In genomic region chrX:51894697-51895336, GRCh38 we compare ENCODE assay signal across 8 cellular contexts. TPM values are rescaled to one million over a fixed set of nuclear protein-coding genes. Genes with fewer than 3 reads are reported as not detected.
DNase-seq lines count a peak whose midpoint lies in the region; ATAC-seq and TF ChIP-seq lines count a peak whose summit lies in the region.

No MANE protein-coding gene starts in this region.

- no peaks in the 10 kb centered on the region for H3K9me3 Mint-ChIP-seq in CD8-positive, alpha-beta memory T cell
- H3K9me3 Mint-ChIP-seq in activated naive CD8-positive, alpha-beta T cell treated with anti-CD3 and anti-CD28 coated beads for 36 hours = no peaks in the 10 kb centered on the region

- peak overlapping the region in 5 of 8 donors; percentile 30 to 89 (median 79) for H3K27ac Mint-ChIP-seq in CD8-positive, alpha-beta memory T cell
- H3K27ac Mint-ChIP-seq in activated naive CD8-positive, alpha-beta T cell treated with anti-CD3 and anti-CD28 coated beads for 36 hours = peak overlapping the region; percentile 85

- no peaks in the 10 kb centered on the region for H3K27me3 ChIP-seq in CD8-positive, alpha-beta memory T cell (ENCODE audit: insufficient read depth, low read length, poor library complexity, severe bottlenecking)
- H3K27me3 ChIP-seq in hepatocyte (no peaks in the 10 kb centered on the region), sigmoid colon (peaks cover 0 to 2% (median 0%) of the 10 kb centered on the region in 3 donors)

- peak overlapping the region; percentile 86 to 97 (median 90) for H3K4me3 Mint-ChIP-seq in CD8-positive, alpha-beta memory T cell
- peak overlapping the region; percentile 93 for H3K4me3 Mint-ChIP-seq in activated naive CD8-positive, alpha-beta T cell treated with anti-CD3 and anti-CD28 coated beads for 36 hours

- H3K4me2 ChIP-seq in hepatocyte = peak overlapping the region; percentile 88

- no peak for TF ChIP-seq EP300 in sigmoid colon (IDR thresholded peaks at IDR 0.05)

- POLR2A ChIA-PET in CD8-positive, alpha-beta memory T cell (lab: Charles Lee) = no interaction called here

- no peak overlapping the region for H3K27ac ChIP-seq in CD8-positive, alpha-beta memory T cell (ENCODE audit: low read depth, low read length)
- H3K27ac ChIP-seq in hepatocyte (peak overlapping the region; percentile 88), sigmoid colon (peak overlapping the region; percentile 83 to 88 (median 85))

- intact Hi-C loops in sigmoid colon (cut with DNase I) = loop anchor here (2.0 to 10.0 kb wide), 3 partner anchors 150 to 1080 kb away; partner anchors contain the start of genes GSPT2 and SHROOM4

- peaks cover 5 to 33% (median 16%) of the 10 kb centered on the region in 3 donors for H3K4me1 Mint-ChIP-seq in CD8-positive, alpha-beta memory T cell
- H3K4me1 Mint-ChIP-seq in activated naive CD8-positive, alpha-beta T cell treated with anti-CD3 and anti-CD28 coated beads for 36 hours = peaks cover 15% of the 10 kb centered on the region

- peaks cover 0 to 31% (median 5%) of the 10 kb centered on the region in 3 donors for H3K36me3 Mint-ChIP-seq in CD8-positive, alpha-beta memory T cell
- peaks cover 7% of the 10 kb centered on the region for H3K36me3 Mint-ChIP-seq in activated naive CD8-positive, alpha-beta T cell treated with anti-CD3 and anti-CD28 coated beads for 36 hours

- DNase-seq in CD8-positive, alpha-beta memory T cell = peak in 1 of 5 donors; percentile 31
- DNase-seq in activated naive CD8-positive, alpha-beta T cell treated with anti-CD3 and anti-CD28 coated beads for 36 hours = peak; percentile 31
- DNase-seq in hepatocyte (ENCODE audit: low spot score) = peak; percentile 18
- peak; percentile 68 for DNase-seq in sigmoid colon
- DNase-seq in stimulated activated CD8-positive, alpha-beta memory T cell treated with anti-CD3 and anti-CD28 coated beads, Interleukin-4, amount 100 ng/mL, for 48 hours = no peak

- no peak overlapping the region for H2AFZ ChIP-seq in hepatocyte

- no peaks in the 10 kb centered on the region for H3K9me2 ChIP-seq in hepatocyte (replicated peaks; ENCODE audit: insufficient read depth)

- no peaks in the 10 kb centered on the region for H3K36me3 ChIP-seq in CD8-positive, alpha-beta memory T cell (ENCODE audit: insufficient read depth, low read length)
- H3K36me3 ChIP-seq in hepatocyte (replicated peaks; ENCODE audit: insufficient read depth, low read depth) = no peaks in the 10 kb centered on the region
- H3K36me3 ChIP-seq in sigmoid colon = peaks cover 0 to 32% (median 3%) of the 10 kb centered on the region in 4 donors

- no peak overlapping the region for H3K4me3 ChIP-seq in CD8-positive, alpha-beta memory T cell (ENCODE audit: low read length)
- H3K4me3 ChIP-seq in hepatocyte (peak overlapping the region; percentile 75), sigmoid colon (peak overlapping the region; percentile 43 to 59 (median 55))

- 56% methylated on average over 23 of the region's 25 CpGs for WGBS in hepatocyte (ENCODE audit: low lambda C conversion rate, missing lambda C conversion rate)
- WGBS in sigmoid colon, 2 donors = 8 to 26% methylated on average over 25 of the region's 25 CpGs

- H3K27me3 Mint-ChIP-seq in CD8-positive, alpha-beta memory T cell = peaks cover 0 to 2% of the 10 kb centered on the region in 2 donors
- no peaks in the 10 kb centered on the region for H3K27me3 Mint-ChIP-seq in activated naive CD8-positive, alpha-beta T cell treated with anti-CD3 and anti-CD28 coated beads for 36 hours

- H4K20me1 ChIP-seq in hepatocyte (ENCODE audit: insufficient read depth, poor library complexity, severe bottlenecking) = peaks cover 39% of the 10 kb centered on the region

- H3K79me2 ChIP-seq in hepatocyte = peaks cover 35% of the 10 kb centered on the region

- peaks cover 7% of the 10 kb centered on the region for H3K4me1 ChIP-seq in CD8-positive, alpha-beta memory T cell (ENCODE audit: insufficient read depth, low read length)
- H3K4me1 ChIP-seq in hepatocyte (ENCODE audit: insufficient read depth) = peaks cover 7% of the 10 kb centered on the region
- H3K4me1 ChIP-seq in sigmoid colon = peaks cover 0 to 21% (median 13%) of the 10 kb centered on the region in 4 donors

- TF ChIP-seq CTCF in hepatocyte (IDR thresholded peaks at IDR 0.05; ENCODE audit: poor library complexity) (no peak), sigmoid colon (IDR thresholded peaks at IDR 0.05) (no peak)

- ATAC-seq in HG03520 (IDR thresholded peaks at IDR 0.05; ENCODE audit: unreplicated experiment) = peak; percentile 50
- no peak for ATAC-seq in GM19328 (IDR thresholded peaks at IDR 0.05; ENCODE audit: unreplicated experiment)

- no peaks in the 10 kb centered on the region for H3K9me3 ChIP-seq in CD8-positive, alpha-beta memory T cell (ENCODE audit: low read length)
- no peaks in the 10 kb centered on the region for H3K9me3 ChIP-seq in hepatocyte (ENCODE audit: low read depth)
- H3K9me3 ChIP-seq in sigmoid colon = no peaks in the 10 kb centered on the region

- TF ChIP-seq POLR2A in GM19099 (IDR thresholded peaks at IDR 0.05; ENCODE audit: extremely low read depth, insufficient read length, low read depth) (peak; percentile 28), sigmoid colon (IDR thresholded peaks at IDR 0.05) (no peak)

- CTCF ChIA-PET in CD8-positive, alpha-beta memory T cell (lab: Charles Lee) = no interaction called here

RNA-seq across cellular contexts. Expression of gene MAGED1, which starts 1.4 kb away (rescaled TPM):
- 10 to 100 TPM; 31.9 to 33.9 TPM for total RNA-seq in CD8-positive, alpha-beta memory T cell
- polyA plus RNA-seq in CD8-positive, alpha-beta memory T cell = 59.2 TPM
- total RNA-seq in activated naive CD8-positive, alpha-beta T cell treated with anti-CD3 and anti-CD28 coated beads for 36 hours = 10 to 100 TPM; 51.5 to 51.8 TPM
- total RNA-seq in hepatocyte (248 and 262 TPM in 2 replicates), sigmoid colon (10 to 100 TPM; 34.6 to 51.4 (median 41.9) TPM)
- polyA plus RNA-seq in hepatocyte (478 and 533 TPM in 2 replicates), sigmoid colon (10 to 100 TPM; 27.0 to 47.2 (median 31.4) TPM)
